ENCODE assay signal across 8 cellular contexts in the genomic region with DNA sequence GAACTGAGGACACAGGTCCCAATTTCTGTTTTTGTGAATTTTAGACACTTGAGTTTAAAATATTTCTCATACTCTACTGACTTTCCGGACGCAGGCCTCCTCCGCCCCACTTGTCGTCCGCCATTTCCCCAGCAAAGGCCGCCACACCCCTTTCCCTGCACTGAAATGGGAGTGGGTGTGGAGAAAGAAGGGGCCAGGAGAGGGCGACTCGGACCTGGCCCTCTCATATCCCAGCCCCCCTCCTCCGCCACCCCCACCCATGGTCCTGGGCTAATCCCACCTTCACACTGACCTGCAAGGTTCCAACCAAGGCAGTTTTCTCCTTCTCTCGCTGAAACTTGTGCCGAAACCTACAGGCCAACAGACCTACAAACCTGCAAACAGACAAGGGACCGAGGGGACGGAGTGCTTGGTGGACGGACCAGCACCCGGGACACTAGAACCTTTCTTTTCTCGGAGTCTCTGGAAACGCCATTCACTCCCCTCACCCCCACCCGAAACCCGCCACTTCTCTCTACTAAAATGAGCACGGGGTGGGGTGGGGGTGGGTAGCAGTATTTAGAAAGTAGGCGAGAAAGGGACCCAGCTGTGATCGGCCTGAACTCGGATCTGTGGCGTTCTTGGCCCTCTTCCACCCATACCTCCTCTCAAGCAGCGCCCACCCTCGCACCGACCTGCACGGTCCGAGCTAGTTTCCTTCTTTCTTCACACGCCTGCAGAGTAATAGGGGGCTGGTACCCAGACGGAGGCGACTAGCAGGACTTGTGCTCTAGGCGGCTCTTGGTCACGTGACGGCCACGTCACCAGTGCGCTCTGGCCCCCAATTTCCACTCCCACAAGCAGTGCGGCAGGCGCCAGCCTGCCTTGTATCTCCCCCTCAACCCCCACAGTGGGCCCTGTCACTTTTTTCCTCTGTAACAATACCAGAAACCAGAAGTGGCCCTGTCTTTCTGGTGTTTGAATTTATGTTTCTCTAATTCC. TPM values are rescaled to one million over a fixed set of nuclear protein-coding genes. Genes with fewer than 3 reads are reported as not detected.
DNase-seq lines count a peak whose midpoint lies in the region; ATAC-seq and TF ChIP-seq lines count a peak whose summit lies in the region.

A gene (minus strand): TSS at position 790 of the 981 bp plus-strand sequence. CDS start 1,380 bp downstream, outside the sequence.

- no peaks in the 10 kb centered on the region for H3K9me3 Mint-ChIP-seq in activated T-cell treated with anti-CD3 and anti-CD28 coated beads, Interleukin-2, amount 50 U/mL, for 24 hours
- H3K9me3 Mint-ChIP-seq in naive thymus-derived CD4-positive, alpha-beta T cell, result no peaks in the 10 kb centered on the region

- peak within 1 kb of the TSS; percentile 90 for H3K27ac Mint-ChIP-seq in activated T-cell treated with anti-CD3 and anti-CD28 coated beads, Interleukin-2, amount 50 U/mL, for 24 hours
- H3K27ac Mint-ChIP-seq in naive thymus-derived CD4-positive, alpha-beta T cell, result peak within 1 kb of the TSS; percentile 71 to 97 (median 94)

- H3K4me3 Mint-ChIP-seq in activated T-cell treated with anti-CD3 and anti-CD28 coated beads, Interleukin-2, amount 50 U/mL, for 24 hours, result peak within 1 kb of the TSS; percentile 88
- H3K4me3 Mint-ChIP-seq in naive thymus-derived CD4-positive, alpha-beta T cell, result peak within 1 kb of the TSS; percentile 89 to 97 (median 92)

- peak within 1 kb of the TSS; percentile 90 for H3K9ac ChIP-seq in OCI-LY3 (ENCODE audit: low read length)

- peaks cover 4% of the 10 kb centered on the region for H3K36me3 ChIP-seq in OCI-LY3 (replicated peaks; ENCODE audit: low read depth, low read length)
- H3K36me3 ChIP-seq in naive thymus-derived CD4-positive, alpha-beta T cell (ENCODE audit: control insufficient read depth in 2 of 3, insufficient read depth in 3 of 3, low read length in 3 of 3), result no peaks in the 10 kb centered on the region

- peaks cover 14% of the 10 kb centered on the region for H3K27me3 Mint-ChIP-seq in activated T-cell treated with anti-CD3 and anti-CD28 coated beads, Interleukin-2, amount 50 U/mL, for 24 hours
- no peaks in the 10 kb centered on the region for H3K27me3 Mint-ChIP-seq in naive thymus-derived CD4-positive, alpha-beta T cell

- H3K9me3 ChIP-seq in OCI-LY3 (ENCODE audit: insufficient read depth, low read length), result no peaks in the 10 kb centered on the region
- H3K9me3 ChIP-seq in naive thymus-derived CD4-positive, alpha-beta T cell (ENCODE audit: control insufficient read depth in 2 of 3, low read length in 3 of 3), result no peaks in the 10 kb centered on the region

- DNase-seq in Caki2 (ENCODE audit: low read depth) (peak; percentile 67), GM20000 (ENCODE audit: low spot score) (peak; percentile 73), HT1080 (ENCODE audit: low read depth) (peak; percentile 69), fibroblast of gingiva (ENCODE audit: low read depth) (peak; percentile 75)
- DNase-seq in activated T-cell treated with anti-CD3 and anti-CD28 coated beads, Interleukin-2, amount 50 U/mL, for 24 hours, result peak; percentile 77
- DNase-seq in naive thymus-derived CD4-positive, alpha-beta T cell, result peak; percentile 39 to 80 (median 63)
- DNase-seq in stimulated activated naive CD4-positive, alpha-beta T cell treated with Interleukin-2 at 50 U/mL for 16 hours (lab: John Stamatoyannopoulos, UW), result peak; percentile 59

- intact Hi-C loops in naive thymus-derived CD4-positive, alpha-beta T cell (cut with micrococcal nuclease), result loop anchor here (5.0 to 10.0 kb wide), 4 partner anchors 140 to 540 kb away; a partner anchor contains a TSS

- H3K4me1 Mint-ChIP-seq in activated T-cell treated with anti-CD3 and anti-CD28 coated beads, Interleukin-2, amount 50 U/mL, for 24 hours (ENCODE audit: low read depth), result peaks cover 40% of the 10 kb centered on the region
- H3K4me1 Mint-ChIP-seq in naive thymus-derived CD4-positive, alpha-beta T cell, result peaks cover 0 to 24% (median 15%) of the 10 kb centered on the region in 7 donors

- no peaks in the 10 kb centered on the region for H3K27me3 ChIP-seq in OCI-LY3 (ENCODE audit: low read depth, low read length)
- H3K27me3 ChIP-seq in naive thymus-derived CD4-positive, alpha-beta T cell (ENCODE audit: control insufficient read depth in 2 of 2, insufficient read depth in 2 of 2, low read length in 2 of 2), result no peaks in the 10 kb centered on the region

- POLR2A ChIA-PET in naive thymus-derived CD4-positive, alpha-beta T cell (lab: Charles Lee), result interaction anchor here (0.6 to 1.0 kb wide), 3 partner anchors 10 to 314 kb away, joined by 3 to 6 read pairs (median 4); a partner anchor contains a TSS

- peak within 1 kb of the TSS; percentile 94 for H3K4me2 ChIP-seq in OCI-LY3 (ENCODE audit: low read length)

- H3K27ac ChIP-seq in OCI-LY3 (ENCODE audit: low read length), result peak within 1 kb of the TSS; percentile 62
- peak within 1 kb of the TSS; percentile 79 for H3K27ac ChIP-seq in naive thymus-derived CD4-positive, alpha-beta T cell (ENCODE audit: low read depth, low read length)

- no peaks in the 10 kb centered on the region for H4K20me1 ChIP-seq in OCI-LY3 (ENCODE audit: insufficient read depth, low read length)

- ATAC-seq in naive thymus-derived CD4-positive, alpha-beta T cell, result peak; percentile 92

- peaks cover 14% of the 10 kb centered on the region for H3K36me3 Mint-ChIP-seq in activated T-cell treated with anti-CD3 and anti-CD28 coated beads, Interleukin-2, amount 50 U/mL, for 24 hours (ENCODE audit: low read depth)
- H3K36me3 Mint-ChIP-seq in naive thymus-derived CD4-positive, alpha-beta T cell, result peaks cover 0 to 4% (median 0%) of the 10 kb centered on the region in 5 donors

- in situ Hi-C loops in Caki2 (cut with HindIII; ENCODE audit: low pct_unique_long_range_greater_than_20kb, low sequenced_read_pairs), result no loop called here

- peak within 1 kb of the TSS; percentile 82 for H2AFZ ChIP-seq in OCI-LY3 (ENCODE audit: low read depth, low read length)

- H3K79me2 ChIP-seq in OCI-LY3 (ENCODE audit: low read length), result peaks cover 19% of the 10 kb centered on the region

- no peak for TF ChIP-seq CTCF in GM20000 (IDR thresholded peaks at IDR 0.05; ENCODE audit: extremely low read depth, missing control alignments)
- TF ChIP-seq CTCF in OCI-LY3 (IDR thresholded peaks at IDR 0.05; ENCODE audit: low read depth, low read length), result peak; percentile 50

- peak within 1 kb of the TSS; percentile 91 for H3K4me3 ChIP-seq in OCI-LY3 (ENCODE audit: low read length)
- peak within 1 kb of the TSS; percentile 77 for H3K4me3 ChIP-seq in naive thymus-derived CD4-positive, alpha-beta T cell (ENCODE audit: low read length)

- peaks cover 26% of the 10 kb centered on the region for H3K4me1 ChIP-seq in OCI-LY3 (ENCODE audit: low read length)
- peaks cover 4 to 9% of the 10 kb centered on the region in 2 donors for H3K4me1 ChIP-seq in naive thymus-derived CD4-positive, alpha-beta T cell (ENCODE audit: control insufficient read depth in 2 of 2, insufficient read depth in 2 of 2, low read length in 2 of 2)

- CTCF ChIA-PET in naive thymus-derived CD4-positive, alpha-beta T cell (lab: Charles Lee), result interaction anchor here (0.8 kb wide), 1 partner anchor 199 kb away, joined by 3 read pairs; no protein-coding TSS in a partner anchor

RNA-seq across cellular contexts. Expression of the gene that starts here (rescaled TPM):
- total RNA-seq in Caki2 (2014; rRNA removed; shearing (Covaris generic); ENCODE audit: low replicate concordance), result 34.3 and 105 TPM in 2 replicates
- 38.2 and 46.0 TPM in 2 replicates for total RNA-seq in HT1080 (2014; rRNA removed; shearing (Covaris generic))
- 20.5 and 21.3 TPM in 2 replicates for polyA plus RNA-seq in HT1080 (2015; cell fraction: cytosol; rRNA removed)
- 40.8 and 44.0 TPM in 2 replicates for polyA plus RNA-seq in HT1080 (2015; cell fraction: nucleus; rRNA removed)
- 10 to 100 TPM; 27.3 to 42.5 (median 39.9) TPM for total RNA-seq in naive thymus-derived CD4-positive, alpha-beta T cell
- 10 to 100 TPM; 43.1 to 60.1 TPM for polyA plus RNA-seq in naive thymus-derived CD4-positive, alpha-beta T cell

Comparison
In these comparisons a context has a peak if more than half of its experiments do, and no peak if none do; other contexts are left out.
1. Peak in every context shown above with its lines: DNase-seq, ATAC-seq, H3K4me3 ChIP-seq and H3K27ac ChIP-seq.